Comparison of ENCODE assay signal across 8 cellular contexts in genomic region chr6:68967549-68968300, GRCh38.
DNase-seq lines count a peak whose midpoint lies in the region; ATAC-seq, FAIRE-seq and TF ChIP-seq lines count a peak whose summit lies in the region.

No MANE protein-coding gene starts in this region.

- H3K4me3 ChIP-seq in neutrophil (ENCODE audit: low read depth in 1 of 2, low read length in 1 of 2) (no peak overlapping the region), vagina (no peak overlapping the region)

- H3K27me3 ChIP-seq in neutrophil (peaks cover 10% of the 10 kb centered on the region), vagina (no peaks in the 10 kb centered on the region)

- intact Hi-C loops in vagina (cut with DNase I) = no loop called here

- FAIRE-seq in D721Med (lab: Jason Lieb, UNC) = no peak

- H3K36me3 ChIP-seq in neutrophil (no peaks in the 10 kb centered on the region), vagina (no peaks in the 10 kb centered on the region)

- ATAC-seq in GM19372 (IDR thresholded peaks at IDR 0.05; ENCODE audit: low read depth, unreplicated experiment) (peak; percentile 84), HG03442 (IDR thresholded peaks at IDR 0.05; ENCODE audit: unreplicated experiment) (peak; percentile 86)

- DNase-seq in D721Med (ENCODE audit: insufficient read length, low spot score) (no peak), NCI-H748 treated with DMSO at 0.1 percent for 48 hours (lab: John Stamatoyannopoulos, UW) (peak; percentile 63), activated T-cell treated with anti-CD3 and anti-CD28 coated beads for 24 hours (ENCODE audit: low read depth) (peak; percentile 25), fibroblast of peridontal ligament (ENCODE audit: extremely low read depth) (peak; percentile 45), vagina (ENCODE audit: extremely low spot score in 2 of 2) (no peak)

- TF ChIP-seq CTCF in D721Med (IDR thresholded peaks at IDR 0.05; ENCODE audit: insufficient read depth, missing control alignments) = peak; percentile 83
- peak; percentile 80 for TF ChIP-seq CTCF in neutrophil (IDR thresholded peaks at IDR 0.05)
- TF ChIP-seq CTCF in vagina (IDR thresholded peaks at IDR 0.05) = peak; percentile 25 to 62 (median 54)

- TF ChIP-seq POLR2A in vagina (IDR thresholded peaks at IDR 0.05) = no peak

- H3K9me3 ChIP-seq in neutrophil = no peaks in the 10 kb centered on the region
- H3K9me3 ChIP-seq in vagina = no peaks in the 10 kb centered on the region

- H3K27ac ChIP-seq in neutrophil = no peak overlapping the region
- no peak overlapping the region for H3K27ac ChIP-seq in vagina

- no peaks in the 10 kb centered on the region for H3K4me1 ChIP-seq in neutrophil (ENCODE audit: control insufficient read depth in 1 of 2, insufficient read depth in 1 of 2, low read depth in 1 of 2, low read length in 1 of 2)
- H3K4me1 ChIP-seq in vagina = no peaks in the 10 kb centered on the region

Comparison
In these comparisons a context has a peak if more than half of its experiments do, and no peak if none do; other contexts are left out.
1. DNase-seq: peak in NCI-H748 treated with DMSO at 0.1 percent for 48 hours (single experiment), activated T-cell treated with anti-CD3 and anti-CD28 coated beads for 24 hours (single experiment) and fibroblast of peridontal ligament (single experiment); none in D721Med (single experiment) and vagina (0 of 2).
2. Peak in every context shown above with its lines, with median percentiles within 50 percentile points of each other: CTCF ChIP-seq.